ENCODE assay signal across 8 cellular contexts in genomic region chr3:51391566-51392300, GRCh38. TPM values are rescaled to one million over a fixed set of nuclear protein-coding genes. Genes with fewer than 3 reads are reported as not detected.
DNase-seq lines count a peak whose midpoint lies in the region; ATAC-seq and TF ChIP-seq lines count a peak whose summit lies in the region.

No MANE protein-coding gene starts in this region.

- WGBS in body of pancreas, 2 donors: 3% methylated on average over 97 of the region's 109 CpGs; no CpG with 5 or more reads in 1 of the 2 donors

- H3K4me3 ChIP-seq in body of pancreas: peak overlapping the region; percentile 46 to 75

- no peaks in the 10 kb centered on the region for H3K9me3 ChIP-seq in body of pancreas

- DNase-seq in T follicular helper cell (ENCODE audit: low read depth): peak; percentile 41
- DNase-seq in body of pancreas: peak; percentile 26 to 39 (median 38)
- peak; percentile 49 for DNase-seq in iPS-NIHi11 (ENCODE audit: low spot score)
- peak; percentile 60 for DNase-seq in stimulated activated CD4-positive, alpha-beta T cell treated with anti-CD3 and anti-CD28 coated beads, Interleukin-15, amount 100 ng/mL, for 24 hours
- no peak for DNase-seq in SIG-M5 (lab: John Stamatoyannopoulos, UW)

- no peak for TF ChIP-seq CTCF in body of pancreas (IDR thresholded peaks at IDR 0.05)

- peaks cover 82% of the 10 kb centered on the region for H3K4me1 ChIP-seq in body of pancreas

- peak; percentile 8 to 28 (median 17) for TF ChIP-seq POLR2A in body of pancreas (IDR thresholded peaks at IDR 0.05)

- H3K36me3 ChIP-seq in body of pancreas (replicated peaks in 1 of 2; ENCODE audit: insufficient read depth in 1 of 2, low read depth in 2 of 2): peaks cover 0 to 4% of the 10 kb centered on the region in 2 donors

- intact Hi-C loops in body of pancreas (cut with DNase I): loop anchor here (10.0 kb wide), 1 partner anchor 283 kb away; the partner anchor contains the start of gene TEX264

- no peaks in the 10 kb centered on the region for H3K27me3 ChIP-seq in body of pancreas

- ATAC-seq in GM18858 (IDR thresholded peaks at IDR 0.05; ENCODE audit: unreplicated experiment) (peak; percentile 1), HG02870 (IDR thresholded peaks at IDR 0.05; ENCODE audit: unreplicated experiment) (peak; percentile 12), body of pancreas (peak; percentile 5), HG03108 (IDR thresholded peaks at IDR 0.05; ENCODE audit: unreplicated experiment) (no peak)

- H3K27ac ChIP-seq in body of pancreas: peak overlapping the region; percentile 82 to 90 (median 85)

RNA-seq across cellular contexts. Expression of gene RBM15B, which starts 0.6 kb away (rescaled TPM):
- total RNA-seq in body of pancreas: 10 to 100 TPM; 21.1 to 22.8 TPM

RNA-seq across cellular contexts. Expression of gene MANF, which starts 6.6 kb away (rescaled TPM):
- 10 to 100 TPM; 25.4 to 35.6 TPM for total RNA-seq in body of pancreas
